Comparison of ENCODE assay signal across 22 cellular contexts in genomic region chr6:125751334-125751916, GRCh38. TPM values are rescaled to one million over a fixed set of nuclear protein-coding genes. Genes with fewer than 3 reads are reported as not detected.
DNase-seq lines count a peak whose midpoint lies in the region; ATAC-seq and TF ChIP-seq lines count a peak whose summit lies in the region.
"Had no signal": no experiment of that assay in that cellular context is flagged by ENCODE, and none has a peak within 500 bp of the region (broad histone marks: within the 10 kb centered on the region; RNA-seq: fewer than 3 reads in every experiment).

No MANE protein-coding gene starts in this region.

- intact Hi-C loops in natural killer cell (cut with micrococcal nuclease) (no loop called here), aorta (cut with DNase I) (no loop called here)

- H3K27me3 Mint-ChIP-seq in natural killer cell (ENCODE audit: low read depth in 2 of 2) (peaks cover 7 to 13% of the 10 kb centered on the region in 2 donors), brain (peaks cover 65% of the 10 kb centered on the region), T-helper 17 cell (peaks cover 47% of the 10 kb centered on the region)
- peaks cover 21 to 38% of the 10 kb centered on the region in 2 donors for H3K27me3 Mint-ChIP-seq in natural killer cell treated with Interleukin-12 subunit alpha and Interleukin-12 subunit beta and Interleukin-15 and Interleukin-18, amount 100 ng/mL, for 72 hours

- WGBS in aorta, 2 donors: 2 to 4% methylated on average over 6 of the region's 6 CpGs

- H3K27ac Mint-ChIP-seq in natural killer cell (no peak overlapping the region), brain (peak overlapping the region in 1 of 5 experiments; percentile 88), T-helper 17 cell (no peak overlapping the region)
- no peak overlapping the region for H3K27ac Mint-ChIP-seq in natural killer cell treated with Interleukin-12 subunit alpha and Interleukin-12 subunit beta and Interleukin-15 and Interleukin-18, amount 100 ng/mL, for 72 hours
- H3K27ac Mint-ChIP-seq: activated CD4-positive, alpha-beta T cell treated with anti-CD3 and anti-CD28 coated beads, Interleukin-2, amount 10 ng/mL, durations not matched to agents 7 days and 5 days; effector memory CD8-positive, alpha-beta T cell had no signal

- H3K4me3 ChIP-seq in aorta (ENCODE audit: low read length in 2 of 2): peak overlapping the region; percentile 90 to 93
- H3K4me3 ChIP-seq: PC-9 had no signal

- ATAC-seq in natural killer cell (no peak), aorta (ENCODE audit: low FRiP score) (no peak), T-helper 17 cell (no peak), GM19324 (IDR thresholded peaks at IDR 0.05; ENCODE audit: low FRiP score, unreplicated experiment) (no peak)
- no peak for ATAC-seq in natural killer cell treated with Interleukin-12 subunit alpha and Interleukin-12 subunit beta and Interleukin-15 and Interleukin-18, amount 100 ng/mL, for 72 hours
- ATAC-seq: effector memory CD8-positive, alpha-beta T cell; sciatic nerve had no signal

- no peaks in the 10 kb centered on the region for H3K9me3 Mint-ChIP-seq in natural killer cell
- H3K9me3 Mint-ChIP-seq in natural killer cell treated with Interleukin-12 subunit alpha and Interleukin-12 subunit beta and Interleukin-15 and Interleukin-18, amount 100 ng/mL, for 72 hours: no peaks in the 10 kb centered on the region
- H3K9me3 Mint-ChIP-seq in brain: peaks cover 0 to 7% (median 0%) of the 10 kb centered on the region in 5 experiments
- H3K9me3 Mint-ChIP-seq: activated CD4-positive, alpha-beta T cell treated with anti-CD3 and anti-CD28 coated beads, Interleukin-2, amount 10 ng/mL, durations not matched to agents 7 days and 5 days; effector memory CD8-positive, alpha-beta T cell had no signal

- peak overlapping the region; percentile 3 for H3K27ac ChIP-seq in layer of hippocampus (ENCODE audit: low read depth, low read length)
- peak overlapping the region in 1 of 2 donors; percentile 34 for H3K27ac ChIP-seq in aorta (ENCODE audit: low read depth in 1 of 2, low read length in 2 of 2)
- H3K27ac ChIP-seq: PC-9 had no signal

- no peak for TF ChIP-seq CTCF in natural killer cell (IDR thresholded peaks at IDR 0.05)
- TF ChIP-seq CTCF in brain (conservative IDR thresholded peaks at IDR 0.05): no peak

- H3K36me3 Mint-ChIP-seq in natural killer cell (peaks cover 7% of the 10 kb centered on the region), brain (no peaks in the 10 kb centered on the region), T-helper 17 cell (ENCODE audit: low read depth) (peaks cover 6% of the 10 kb centered on the region)
- H3K36me3 Mint-ChIP-seq in natural killer cell treated with Interleukin-12 subunit alpha and Interleukin-12 subunit beta and Interleukin-15 and Interleukin-18, amount 100 ng/mL, for 72 hours: no peaks in the 10 kb centered on the region

- peaks cover 25 to 29% of the 10 kb centered on the region in 2 donors for H3K4me1 Mint-ChIP-seq in natural killer cell
- H3K4me1 Mint-ChIP-seq in natural killer cell treated with Interleukin-12 subunit alpha and Interleukin-12 subunit beta and Interleukin-15 and Interleukin-18, amount 100 ng/mL, for 72 hours (ENCODE audit: low read depth in 2 of 2): peaks cover 26 to 30% of the 10 kb centered on the region in 2 donors
- peaks cover 61% of the 10 kb centered on the region for H3K4me1 Mint-ChIP-seq in brain
- H3K4me1 Mint-ChIP-seq in T-helper 17 cell: peaks cover 27% of the 10 kb centered on the region

- DNase-seq in natural killer cell (no peak), aorta (no peak), T-helper 17 cell (no peak), NCI-H187 (lab: John Stamatoyannopoulos, UW) (no peak)
- DNase-seq in natural killer cell treated with Interleukin-12 subunit alpha and Interleukin-12 subunit beta and Interleukin-15 and Interleukin-18, amount 100 ng/mL, for 72 hours (ENCODE audit: low spot score): no peak
- DNase-seq: activated CD4-positive, alpha-beta T cell treated with anti-CD3 and anti-CD28 coated beads, Interleukin-2, amount 10 ng/mL, durations not matched to agents 7 days and 5 days; activated naive CD4-positive, alpha-beta T cell treated with anti-CD3 and anti-CD28 coated beads, Interleukin-2, amount 50 U/mL, for 16 hours; activated T-cell treated with anti-CD3 and anti-CD28 coated beads for 4 hours; CD4-positive, alpha-beta memory T cell; effector memory CD8-positive, alpha-beta T cell; mesenchymal stem cell; NCI-H1694; NCI-H524; PC-9; SK-N-SH; substantia nigra had no signal

- H3K27me3 ChIP-seq in layer of hippocampus (ENCODE audit: control insufficient read depth, insufficient read depth, low read length): no peaks in the 10 kb centered on the region
- H3K27me3 ChIP-seq in aorta (ENCODE audit: control insufficient read depth in 1 of 2, insufficient read depth in 2 of 2, low read length in 1 of 2): no peaks in the 10 kb centered on the region

- peaks cover 2 to 4% of the 10 kb centered on the region in 2 donors for H3K4me1 ChIP-seq in aorta (ENCODE audit: control insufficient read depth in 1 of 2, insufficient read depth in 2 of 2, low read length in 2 of 2)

- H3K4me3 Mint-ChIP-seq in natural killer cell (peak overlapping the region; percentile 2), brain (peak overlapping the region; percentile 44 to 97 (median 73)), T-helper 17 cell (no peak overlapping the region)
- no peak overlapping the region for H3K4me3 Mint-ChIP-seq in natural killer cell treated with Interleukin-12 subunit alpha and Interleukin-12 subunit beta and Interleukin-15 and Interleukin-18, amount 100 ng/mL, for 72 hours

- H3K9me3 ChIP-seq in aorta (ENCODE audit: control insufficient read depth, low read length) (no peaks in the 10 kb centered on the region), T-helper 17 cell (ENCODE audit: control insufficient read depth, low read length, poor library complexity, severe bottlenecking) (no peaks in the 10 kb centered on the region)
- H3K9me3 ChIP-seq: SK-N-SH had no signal

- H3K36me3 ChIP-seq in aorta (ENCODE audit: control insufficient read depth in 1 of 2, insufficient read depth in 2 of 2, low read length in 1 of 2): no peaks in the 10 kb centered on the region

RNA-seq across cellular contexts. Expression of gene HEY2, which starts 2.0 kb away (rescaled TPM):
- total RNA-seq in natural killer cell (under 1 TPM; 0.66 to 0.93 (median 0.73) TPM), aorta (10 to 100 TPM; 19.1 to 23.9 TPM), T-helper 17 cell (under 1 TPM in 1 of 2 donors, not detected in 1; 0.23 TPM)
- under 1 TPM in 1 of 2 donors, not detected in 1; 0.10 TPM for total RNA-seq in natural killer cell treated with Interleukin-12 subunit alpha and Interleukin-12 subunit beta and Interleukin-15 and Interleukin-18, amount 100 ng/mL, for 72 hours
- polyA plus RNA-seq in brain (ENCODE audit: insufficient read depth, low read depth, low replicate concordance) (2.5 TPM), aorta (10 to 100 TPM; 25.0 to 46.1 TPM)
- total RNA-seq: activated CD4-positive, alpha-beta T cell treated with anti-CD3 and anti-CD28 coated beads, Interleukin-2, amount 10 ng/mL, durations not matched to agents 7 days and 5 days; bronchial epithelial cell; PC-9 had no signal
- polyA plus RNA-seq: AG04450, SK-N-SH had no signal

RNA-seq across cellular contexts. Expression of gene NCOA7, which starts 39.3 kb away (rescaled TPM):
- total RNA-seq in natural killer cell (10 to 100 TPM; 37.3 to 66.6 (median 56.8) TPM), aorta (10 to 100 TPM; 57.1 to 82.1 TPM), T-helper 17 cell (10 to 100 TPM; 49.5 to 62.4 TPM)
- total RNA-seq in natural killer cell treated with Interleukin-12 subunit alpha and Interleukin-12 subunit beta and Interleukin-15 and Interleukin-18, amount 100 ng/mL, for 72 hours: 10 to 100 TPM; 41.4 to 63.9 TPM
- polyA plus RNA-seq in brain (ENCODE audit: insufficient read depth, low read depth, low replicate concordance) (17.9 TPM), aorta (10 to 100 TPM; 12.3 to 23.6 TPM)

Comparison
In these comparisons a context has a peak if more than half of its experiments do, and no peak if none do; other contexts are left out.
1. H3K4me3 Mint-ChIP-seq: peak in natural killer cell (single experiment) and brain (5 of 5); none in natural killer cell treated with Interleukin-12 subunit alpha and Interleukin-12 subunit beta and Interleukin-15 and Interleukin-18, amount 100 ng/mL, for 72 hours (single experiment) and T-helper 17 cell (single experiment).
2. RNA of gene HEY2, which starts 2.0 kb away (total RNA-seq): 19.1 to 23.9 TPM in aorta; 0.66 to 0.93 TPM in natural killer cell, 0.23 TPM in T-helper 17 cell and 0.10 TPM in natural killer cell treated with Interleukin-12 subunit alpha and Interleukin-12 subunit beta and Interleukin-15 and Interleukin-18, amount 100 ng/mL, for 72 hours; every median in the first group is over 10 times any median in the second.